Comparison of ENCODE assay signal across 1 cellular context in genomic region chr1:201955009-201955749, GRCh38.
TF ChIP-seq lines count a peak whose summit lies in the region.

TSS of gene TIMM17A (plus strand) at chr1:201955503. CDS start at chr1:201955527, 24 bp downstream.

TF ChIP-seq in K562, 482 proteins besides CTCF, POLR2A, EP300 and RAD21 (continued from another document and continues in another):
- TF ChIP-seq SFPQ (IDR thresholded peaks at IDR 0.05; ENCODE audit: low read depth, low read length) = no peak
- TF ChIP-seq ZNF143 (CRISPR knock-in tag; IDR thresholded peaks at IDR 0.05) = peak; percentile 74
- peak; percentile 98 for TF ChIP-seq POLR2B (IDR thresholded peaks at IDR 0.05; ENCODE audit: low read depth, partially characterized antibody)
- TF ChIP-seq PURB (CRISPR knock-in tag; IDR thresholded peaks at IDR 0.05; ENCODE audit: low read depth) = no peak
- TF ChIP-seq MTA2 (IDR thresholded peaks at IDR 0.05; ENCODE audit: low read depth) = peak; percentile 79
- TF ChIP-seq ARNT (IDR thresholded peaks at IDR 0.05) = peak; percentile 11 to 68
- no peak for TF ChIP-seq ZNF79 (CRISPR knock-in tag; IDR thresholded peaks at IDR 0.05; ENCODE audit: low read depth)
- peak; percentile 92 for TF ChIP-seq NKRF (IDR thresholded peaks at IDR 0.05; ENCODE audit: borderline replicate concordance)
- TF ChIP-seq SREBF1 (IDR thresholded peaks at IDR 0.05; ENCODE audit: borderline replicate concordance, low read depth, low read length) = no peak
- no peak for TF ChIP-seq TCF15 (CRISPR knock-in tag; IDR thresholded peaks at IDR 0.05)
- no peak for TF ChIP-seq PHB (CRISPR knock-in tag; IDR thresholded peaks at IDR 0.05)
- TF ChIP-seq SREBF2 (CRISPR knock-in tag; IDR thresholded peaks at IDR 0.05) = no peak
- peak; percentile 96 for TF ChIP-seq TAF9B (IDR thresholded peaks at IDR 0.05; ENCODE audit: partially characterized antibody)
- no peak for TF ChIP-seq STAT6 (CRISPR knock-in tag; IDR thresholded peaks at IDR 0.05)
- no peak for TF ChIP-seq ZNF212 (CRISPR knock-in tag; IDR thresholded peaks at IDR 0.05)
- no peak for TF ChIP-seq ZNF3 (CRISPR knock-in tag; IDR thresholded peaks at IDR 0.05)
- no peak for TF ChIP-seq PTRF (tag; IDR thresholded peaks at IDR 0.05)
- TF ChIP-seq TAF7 (tag; IDR thresholded peaks at IDR 0.05) = peak; percentile 96
- TF ChIP-seq RAD51 (IDR thresholded peaks at IDR 0.05; ENCODE audit: borderline replicate concordance, low read depth) = no peak
- TF ChIP-seq ZBTB9 (CRISPR knock-in tag; IDR thresholded peaks at IDR 0.05) = peak; percentile 59; the same call in 1 of the 2 replicates
- TF ChIP-seq CGGBP1 (CRISPR knock-in tag; IDR thresholded peaks at IDR 0.05) = no peak; the same call in 1 of the 2 replicates
- TF ChIP-seq NEUROD1 (IDR thresholded peaks at IDR 0.05; ENCODE audit: borderline replicate concordance, low read depth, low read length, partially characterized antibody) = peak; percentile 12
- TF ChIP-seq FOXP1 (CRISPR knock-in tag; IDR thresholded peaks at IDR 0.05) = peak; percentile 95
- 0 out of 2 replicates have a peak, but pooled peaks have one; percentile 49 for TF ChIP-seq HES1 (IDR thresholded peaks at IDR 0.05; ENCODE audit: low read depth)
- TF ChIP-seq ZBTB1 (CRISPR knock-in tag; IDR thresholded peaks at IDR 0.05; ENCODE audit: borderline replicate concordance, low read depth) = peak; percentile 78; the same call in 1 of the 2 replicates
- TF ChIP-seq MBD2 (IDR thresholded peaks at IDR 0.05; ENCODE audit: borderline replicate concordance, low read depth) = peak; percentile 91
- TF ChIP-seq IRF2 (CRISPR knock-in tag; IDR thresholded peaks at IDR 0.05) = no peak
- TF ChIP-seq C11orf30 (IDR thresholded peaks at IDR 0.05; ENCODE audit: low read depth) = peak; percentile 98
- peak; percentile 91 for TF ChIP-seq SMAD1 (IDR thresholded peaks at IDR 0.05; ENCODE audit: low read depth, low read length, partially characterized antibody)
- no peak; the same call in 1 of the 2 replicates for TF ChIP-seq DNMT1 (IDR thresholded peaks at IDR 0.05)
- TF ChIP-seq SNRNP70 (optimal IDR thresholded peaks at IDR 0.05; ENCODE audit: low read depth, low read length) = no peak
- TF ChIP-seq UBTF (IDR thresholded peaks at IDR 0.05; ENCODE audit: borderline replicate concordance in 1 of 2, low read depth in 2 of 2, low read length in 2 of 2) = 0 out of 4 replicates have a peak, but pooled peaks of 1 of the 2 experiments have one; percentile 16
- no peak for TF ChIP-seq TSC22D4 (tag; IDR thresholded peaks at IDR 0.05)
- TF ChIP-seq CXXC5 (CRISPR knock-in tag; IDR thresholded peaks at IDR 0.05) = peak; percentile 88
- TF ChIP-seq NCOR1 (IDR thresholded peaks at IDR 0.05) = peak; percentile 47; the same call in 1 of the 2 replicates
- peak; percentile 96 for TF ChIP-seq CBFB (CRISPR knock-in tag; IDR thresholded peaks at IDR 0.05)
- no peak for TF ChIP-seq NFXL1 (CRISPR knock-in tag; IDR thresholded peaks at IDR 0.05)
- no peak for TF ChIP-seq COPS2 (conservative IDR thresholded peaks at IDR 0.05)
- TF ChIP-seq ATF1 (CRISPR knock-in tag; IDR thresholded peaks at IDR 0.05) = no peak
- TF ChIP-seq ATF1 (tag; IDR thresholded peaks at IDR 0.05) = peak; percentile 94
- TF ChIP-seq MLX (CRISPR knock-in tag; conservative IDR thresholded peaks at IDR 0.05) = 0 out of 4 replicates have a peak, but pooled peaks of 1 of the 2 experiments have one; percentile 44
- TF ChIP-seq ZFP36 (IDR thresholded peaks at IDR 0.05; ENCODE audit: low read depth, low read length, partially characterized antibody) = no peak
- peak; percentile 95 for TF ChIP-seq NR2C2 (CRISPR knock-in tag; IDR thresholded peaks at IDR 0.05)
- peak; percentile 99 for TF ChIP-seq NR2C2 (tag; IDR thresholded peaks at IDR 0.05)
- TF ChIP-seq ARID1B (IDR thresholded peaks at IDR 0.05) = peak; percentile 58
- peak; percentile 99 for TF ChIP-seq NFRKB (IDR thresholded peaks at IDR 0.05; ENCODE audit: low read depth)
- no peak for TF ChIP-seq TCF3 (CRISPR knock-in tag; IDR thresholded peaks at IDR 0.05)
- TF ChIP-seq ADNP (tag; IDR thresholded peaks at IDR 0.05) = no peak; the same call in 1 of the 2 replicates
- no peak for TF ChIP-seq POU5F1 (IDR thresholded peaks at IDR 0.05; ENCODE audit: borderline replicate concordance, low read depth, low read length, partially characterized antibody)
- TF ChIP-seq MXI1 (IDR thresholded peaks at IDR 0.05; ENCODE audit: low read depth, low read length) = peak; percentile 25; the same call in 1 of the 2 replicates
- TF ChIP-seq SMAD2 (IDR thresholded peaks at IDR 0.05; ENCODE audit: low read depth, low read length) = no peak
- TF ChIP-seq SRF (CRISPR knock-in tag; IDR thresholded peaks at IDR 0.05) = peak in 1 of 2 experiments; percentile 87; a peak in 2 of 4 replicates
- peak; percentile 82 for TF ChIP-seq VEZF1 (CRISPR knock-in tag; IDR thresholded peaks at IDR 0.05)
- peak; percentile 70; the same call in 1 of the 2 replicates for TF ChIP-seq ZEB2 (IDR thresholded peaks at IDR 0.05)
- TF ChIP-seq CC2D1A (IDR thresholded peaks at IDR 0.05) = peak; percentile 99
- TF ChIP-seq HDAC3 (IDR thresholded peaks at IDR 0.05; ENCODE audit: borderline replicate concordance, partially characterized antibody) = no peak
- peak; percentile 82 for TF ChIP-seq GTF2F1 (IDR thresholded peaks at IDR 0.05; ENCODE audit: low read depth, low read length)
- TF ChIP-seq EGR1 (conservative IDR thresholded peaks at IDR 0.05) = peak; percentile 99
- TF ChIP-seq KDM1A (IDR thresholded peaks at IDR 0.05) = no peak
- TF ChIP-seq TBP (optimal IDR thresholded peaks at IDR 0.05; ENCODE audit: low read depth, low read length) = peak; percentile 92
- TF ChIP-seq ZNF57 (CRISPR knock-in tag; IDR thresholded peaks at IDR 0.05) = no peak
- TF ChIP-seq GABPB1 (CRISPR knock-in tag; IDR thresholded peaks at IDR 0.05) = peak; percentile 95
- TF ChIP-seq ZNF431 (CRISPR knock-in tag; IDR thresholded peaks at IDR 0.05) = peak; percentile 43; the same call in 1 of the 2 replicates
- TF ChIP-seq TARDBP (IDR thresholded peaks at IDR 0.05) = peak; percentile 98
